11 cellular contexts compared by ENCODE assay signal in genomic region chr19:10238172-10238783, GRCh38. TPM values are rescaled to one million over a fixed set of nuclear protein-coding genes. Genes with fewer than 3 reads are reported as not detected.
DNase-seq lines count a peak whose midpoint lies in the region; ATAC-seq and TF ChIP-seq lines count a peak whose summit lies in the region.
"Had no signal": no experiment of that assay in that cellular context is flagged by ENCODE, and none has a peak within 500 bp of the region (broad histone marks: within the 10 kb centered on the region; RNA-seq: fewer than 3 reads in every experiment).

No MANE protein-coding gene starts in this region.

- no peak overlapping the region for H2AFZ ChIP-seq in neuronal stem cell (ENCODE audit: low read length)

- H2BK120ac ChIP-seq in neuronal stem cell (ENCODE audit: low read depth, low read length): no peak overlapping the region

- H3K9me3 ChIP-seq in colonic mucosa (no peaks in the 10 kb centered on the region), neuronal stem cell (replicated peaks in 1 of 2; ENCODE audit: control insufficient read depth in 2 of 2, insufficient read depth in 1 of 2, low read depth in 1 of 2, low read length in 2 of 2) (no peaks in the 10 kb centered on the region)

- H3K4me3 Mint-ChIP-seq in stimulated activated naive CD8-positive, alpha-beta T cell treated with anti-CD3 and anti-CD28 coated beads, Interleukin-15, amount 100 ng/mL, for 72 hours: peak overlapping the region in 1 of 2 donors; percentile 51
- H3K4me3 Mint-ChIP-seq: activated naive CD8-positive, alpha-beta T cell; neural crest cell had no signal

- DNase-seq in DMS53 treated with DMSO at 0.1 percent for 48 hours (lab: John Stamatoyannopoulos, UW; ENCODE audit: unreplicated experiment) (peak; percentile 85), NCI-H2081 treated with DMSO at 0.1 percent for 48 hours (lab: John Stamatoyannopoulos, UW) (peak; percentile 89), colonic mucosa (peak; percentile 69), neuronal stem cell (ENCODE audit: low spot score) (no peak), NCI-H524 (lab: John Stamatoyannopoulos, UW) (no peak)
- DNase-seq in activated naive CD4-positive, alpha-beta T cell (lab: John Stamatoyannopoulos, UW): no peak
- DNase-seq in stimulated activated CD4-positive, alpha-beta T cell treated with anti-CD3 and anti-CD28 coated beads, Interleukin-1b, Interleukin-23, amount 100 ng/mL, for 48 hours: no peak
- DNase-seq in stimulated activated naive CD8-positive, alpha-beta T cell treated with anti-CD3 and anti-CD28 coated beads, Interleukin-15, amount 100 ng/mL, for 72 hours: no peak

- intact Hi-C loops in colonic mucosa (cut with DNase I): no loop called here

- H3K9ac ChIP-seq in colonic mucosa (ENCODE audit: low read depth in 2 of 2, low read length in 2 of 2) (no peak overlapping the region), neuronal stem cell (ENCODE audit: low read depth, low read length, poor library complexity) (no peak overlapping the region)

- peaks cover 3% of the 10 kb centered on the region for H3K79me1 ChIP-seq in neuronal stem cell (ENCODE audit: low read depth, low read length)

- no peak for ATAC-seq in stimulated activated naive CD8-positive, alpha-beta T cell treated with anti-CD3 and anti-CD28 coated beads, Interleukin-15, amount 100 ng/mL, for 72 hours

- no peak overlapping the region for H3K4me3 ChIP-seq in colonic mucosa
- H3K4me3 ChIP-seq in neuronal stem cell (ENCODE audit: low read length in 2 of 2): peak overlapping the region in 1 of 2 donors; percentile 54

- no peak overlapping the region for H3K18ac ChIP-seq in neuronal stem cell (ENCODE audit: low read length)

- no peak overlapping the region for H4K91ac ChIP-seq in neuronal stem cell (ENCODE audit: low read depth, low read length, poor library complexity)

- no peak overlapping the region for H4K8ac ChIP-seq in neuronal stem cell (ENCODE audit: low read depth, low read length)

- H3K4me2 ChIP-seq in neuronal stem cell (ENCODE audit: insufficient read depth, low read length, poor library complexity, severe bottlenecking): no peak overlapping the region

- H3K9me3 Mint-ChIP-seq in stimulated activated naive CD8-positive, alpha-beta T cell treated with anti-CD3 and anti-CD28 coated beads, Interleukin-15, amount 100 ng/mL, for 72 hours: no peaks in the 10 kb centered on the region
- H3K9me3 Mint-ChIP-seq: neural crest cell had no signal

- peak overlapping the region; percentile 58 for H2BK15ac ChIP-seq in neuronal stem cell (ENCODE audit: low read length)

- WGBS in neuronal stem cell (ENCODE audit: extremely low coverage in 2 of 2, insufficient read length in 2 of 2, insufficient replicate concordance in 1 of 2), 2 donors: no CpG with 5 or more reads among the region's 12 CpGs

- no peak overlapping the region for H3K4ac ChIP-seq in neuronal stem cell (ENCODE audit: low read length)

- no peak overlapping the region for H3K27ac Mint-ChIP-seq in stimulated activated naive CD8-positive, alpha-beta T cell treated with anti-CD3 and anti-CD28 coated beads, Interleukin-15, amount 100 ng/mL, for 72 hours
- H3K27ac Mint-ChIP-seq: activated naive CD8-positive, alpha-beta T cell had no signal

- peak overlapping the region; percentile 66 for H2BK5ac ChIP-seq in neuronal stem cell (ENCODE audit: low read length)

- H3K23ac ChIP-seq in neuronal stem cell (ENCODE audit: low read depth, low read length, poor library complexity): peak overlapping the region; percentile 85

- no peaks in the 10 kb centered on the region for H3K27me3 Mint-ChIP-seq in stimulated activated naive CD8-positive, alpha-beta T cell treated with anti-CD3 and anti-CD28 coated beads, Interleukin-15, amount 100 ng/mL, for 72 hours
- H3K27me3 Mint-ChIP-seq: activated naive CD8-positive, alpha-beta T cell had no signal

- H3K27ac ChIP-seq in colonic mucosa: peak overlapping the region; percentile 9
- H3K27ac ChIP-seq in neuronal stem cell (replicated peaks; ENCODE audit: low read length): no peak overlapping the region

- H3K4me1 ChIP-seq in colonic mucosa (no peaks in the 10 kb centered on the region), neuronal stem cell (ENCODE audit: control insufficient read depth in 2 of 2, insufficient read depth in 1 of 2, low read depth in 1 of 2, low read length in 2 of 2) (peaks cover 0 to 13% of the 10 kb centered on the region in 2 donors)

- no peak overlapping the region for H3K14ac ChIP-seq in neuronal stem cell (ENCODE audit: low read length)

- H2AK5ac ChIP-seq in neuronal stem cell (ENCODE audit: low read depth, low read length): no peak overlapping the region

- H3K27me3 ChIP-seq in colonic mucosa: no peaks in the 10 kb centered on the region
- H3K27me3 ChIP-seq in neuronal stem cell (ENCODE audit: control insufficient read depth in 3 of 3, insufficient read depth in 3 of 3, low read depth in 1 of 3, low read length in 3 of 3): no peaks in the 10 kb centered on the region

- no peak overlapping the region for H2BK12ac ChIP-seq in neuronal stem cell (ENCODE audit: low read length)

- H3K36me3 ChIP-seq in colonic mucosa: no peaks in the 10 kb centered on the region
- no peaks in the 10 kb centered on the region for H3K36me3 ChIP-seq in neuronal stem cell (replicated peaks in 1 of 2; ENCODE audit: control insufficient read depth in 2 of 2, insufficient read depth in 2 of 2, low read length in 2 of 2)

- TF ChIP-seq CTCF in colonic mucosa (IDR thresholded peaks at IDR 0.05): no peak

- peaks cover 33% of the 10 kb centered on the region for H3K4me1 Mint-ChIP-seq in stimulated activated naive CD8-positive, alpha-beta T cell treated with anti-CD3 and anti-CD28 coated beads, Interleukin-15, amount 100 ng/mL, for 72 hours

RNA-seq across cellular contexts. Expression of gene S1PR2, which starts 7.1 kb away (rescaled TPM):
- total RNA-seq in colonic mucosa: 1 to 10 TPM; 2.4 to 5.2 TPM
- 14.4 TPM for polyA plus RNA-seq in neuronal stem cell (2013, experiment 1 of 2)
- polyA plus RNA-seq in neuronal stem cell (2013, experiment 2 of 2): 15.0 TPM

RNA-seq across cellular contexts. Expression of gene MRPL4, which starts 13.7 kb away (rescaled TPM):
- 100 to 1,000 TPM in 1 of 2 donors, 10 to 100 TPM in 1; 48.9 to 116 TPM for total RNA-seq in colonic mucosa
- 37.7 TPM for polyA plus RNA-seq in neuronal stem cell (2013, experiment 1 of 2)
- polyA plus RNA-seq in neuronal stem cell (2013, experiment 2 of 2): 37.5 TPM

RNA-seq across cellular contexts. Expression of gene ICAM1, which starts 32.6 kb away (rescaled TPM):
- total RNA-seq in colonic mucosa: 10 to 100 TPM in 1 of 2 donors, 1 to 10 TPM in 1; 3.5 to 13.1 TPM
- polyA plus RNA-seq in neuronal stem cell (2013, experiment 1 of 2): 0.53 TPM
- 0.43 TPM for polyA plus RNA-seq in neuronal stem cell (2013, experiment 2 of 2)

RNA-seq across cellular contexts. Expression of gene DNMT1, which starts 43.5 kb away (rescaled TPM):
- 100 to 1,000 TPM in 1 of 2 donors, 10 to 100 TPM in 1; 36.3 to 139 TPM for total RNA-seq in colonic mucosa
- polyA plus RNA-seq in neuronal stem cell (2013, experiment 1 of 2): 94.9 TPM
- 102 TPM for polyA plus RNA-seq in neuronal stem cell (2013, experiment 2 of 2)

RNA-seq across cellular contexts. Expression of gene ICAM4, which starts 48.5 kb away (rescaled TPM):
- total RNA-seq in colonic mucosa: under 1 TPM; 0.19 to 0.37 TPM
- 0.56 TPM for polyA plus RNA-seq in neuronal stem cell (2013, experiment 1 of 2)
- polyA plus RNA-seq in neuronal stem cell (2013, experiment 2 of 2): 0.48 TPM
- total RNA-seq: NCI-H460, neural crest cell had no signal

Comparison
In these comparisons a context has a peak if more than half of its experiments do, and no peak if none do; other contexts are left out.
1. DNase-seq: peak in DMS53 treated with DMSO at 0.1 percent for 48 hours (single experiment), NCI-H2081 treated with DMSO at 0.1 percent for 48 hours (single experiment) and colonic mucosa (single experiment); none in neuronal stem cell (single experiment), activated naive CD4-positive, alpha-beta T cell (0 of 4), stimulated activated CD4-positive, alpha-beta T cell treated with anti-CD3 and anti-CD28 coated beads, Interleukin-1b, Interleukin-23, amount 100 ng/mL, for 48 hours (single experiment), stimulated activated naive CD8-positive, alpha-beta T cell treated with anti-CD3 and anti-CD28 coated beads, Interleukin-15, amount 100 ng/mL, for 72 hours (0 of 2) and NCI-H524 (0 of 2).